ENCODE assay signal across 8 cellular contexts in genomic region chr1:64469614-64469976, GRCh38. TPM values are rescaled to one million over a fixed set of nuclear protein-coding genes. Genes with fewer than 3 reads are reported as not detected.
DNase-seq lines count a peak whose midpoint lies in the region; ATAC-seq and TF ChIP-seq lines count a peak whose summit lies in the region.

No MANE protein-coding gene starts in this region.

- H3K4me3 ChIP-seq in BLaER1 = peak overlapping the region; percentile 94
- peak overlapping the region; percentile 43 to 76 (median 64) for H3K4me3 ChIP-seq in mammary epithelial cell (replicated peaks in 1 of 3; ENCODE audit: insufficient read depth in 1 of 3, low read depth in 2 of 3, low read length in 3 of 3)
- peak overlapping the region; percentile 64 for H3K4me3 ChIP-seq in lung

- H3K79me2 ChIP-seq in mammary epithelial cell (ENCODE audit: insufficient read depth, low read length) = peaks cover 11% of the 10 kb centered on the region

- H3K27ac ChIP-seq in BLaER1 (peak overlapping the region; percentile 91), mammary epithelial cell (ENCODE audit: insufficient read depth, low read depth, low read length) (peak overlapping the region; percentile 38), lung (ENCODE audit: low read depth in 1 of 2, low read length in 1 of 2) (peak overlapping the region in 1 of 2 donors; percentile 86)

- WGBS in mammary epithelial cell (ENCODE audit: low coverage, missing lambda C conversion rate) = 11% methylated on average over 9 of the region's 22 CpGs
- 3 to 4% methylated on average over 21 to 22 of the region's 22 CpGs for WGBS in lung, 2 donors

- in situ Hi-C loops in mammary epithelial cell (cut with MboI; ENCODE audit: low sequenced_read_pairs in 2 of 2) = no loop called here

- ATAC-seq in HG03354 (IDR thresholded peaks at IDR 0.05; ENCODE audit: poor library complexity, severe bottlenecking, unreplicated experiment) (peak; percentile 4), lung (ENCODE audit: insufficient read depth, low FRiP score) (peak; percentile 5), HG02763 (IDR thresholded peaks at IDR 0.05; ENCODE audit: unreplicated experiment) (no peak), HG02885 (IDR thresholded peaks at IDR 0.05; ENCODE audit: poor library complexity, unreplicated experiment) (no peak), HG02678 (IDR thresholded peaks at IDR 0.05; ENCODE audit: unreplicated experiment) (no peak)

- DNase-seq in mammary epithelial cell (peak; percentile 28), lung (ENCODE audit: low spot score) (no peak), DMS 273 (lab: John Stamatoyannopoulos, UW; ENCODE audit: unreplicated experiment) (no peak)

- H3K9ac ChIP-seq in BLaER1 (peak overlapping the region; percentile 93), mammary epithelial cell (ENCODE audit: insufficient read depth, low read length) (peak overlapping the region; percentile 60)

- no peaks in the 10 kb centered on the region for H3K9me3 ChIP-seq in BLaER1
- no peaks in the 10 kb centered on the region for H3K9me3 ChIP-seq in mammary epithelial cell (replicated peaks; ENCODE audit: insufficient read depth, low read length)
- H3K9me3 ChIP-seq in lung (ENCODE audit: control insufficient read depth in 2 of 2, insufficient read depth in 1 of 2, low read length in 1 of 2) = no peaks in the 10 kb centered on the region

- dilution Hi-C loops in mammary epithelial cell (cut with HindIII; ENCODE audit: low sequenced_read_pairs) = no loop called here

- H3K4me1 ChIP-seq in BLaER1 (peaks cover 39% of the 10 kb centered on the region), mammary epithelial cell (ENCODE audit: insufficient read depth, low read length) (peaks cover 9% of the 10 kb centered on the region), lung (ENCODE audit: control insufficient read depth in 2 of 2, insufficient read depth in 2 of 2, low read length in 2 of 2) (peaks cover under 1 to 2% of the 10 kb centered on the region in 2 donors)

- no peaks in the 10 kb centered on the region for H3K27me3 ChIP-seq in BLaER1
- H3K27me3 ChIP-seq in mammary epithelial cell (ENCODE audit: insufficient read depth, low read length) = no peaks in the 10 kb centered on the region
- no peaks in the 10 kb centered on the region for H3K27me3 ChIP-seq in lung (ENCODE audit: control insufficient read depth, insufficient read depth)

- no peaks in the 10 kb centered on the region for H3K36me3 ChIP-seq in BLaER1
- H3K36me3 ChIP-seq in mammary epithelial cell (ENCODE audit: insufficient read depth, low read length) = no peaks in the 10 kb centered on the region
- no peaks in the 10 kb centered on the region for H3K36me3 ChIP-seq in lung (ENCODE audit: control insufficient read depth in 2 of 2, insufficient read depth in 2 of 2, low read length in 2 of 2)

- intact Hi-C loops in mammary epithelial cell (cut with micrococcal nuclease) = no loop called here

- H2AFZ ChIP-seq in mammary epithelial cell (ENCODE audit: low read depth, low read length) = peak overlapping the region; percentile 81

- TF ChIP-seq CTCF in mammary epithelial cell (conservative IDR thresholded peaks at IDR 0.05 in 1 of 2, IDR thresholded peaks at IDR 0.05 in 1 of 2; ENCODE audit: extremely low read depth in 1 of 2, insufficient read depth in 1 of 2, low read depth in 1 of 2, low read length in 2 of 2) (no peak), lung (IDR thresholded peaks at IDR 0.05; ENCODE audit: control extremely low read depth, extremely low read depth) (no peak)

- BruUV-seq in mammary epithelial cell (replicated peaks; lab: Mats Ljungman, UMichigan) = no TSS peak

- CTCF ChIA-PET in mammary epithelial cell (lab: Charles Lee; ENCODE audit: low non-redundant PET) = no interaction called here

- H3K4me2 ChIP-seq in BLaER1 = peak overlapping the region; percentile 86
- H3K4me2 ChIP-seq in mammary epithelial cell (ENCODE audit: insufficient read depth, low read depth, low read length) = peak overlapping the region; percentile 100

- H4K20me1 ChIP-seq in BLaER1 = no peaks in the 10 kb centered on the region
- no peaks in the 10 kb centered on the region for H4K20me1 ChIP-seq in mammary epithelial cell (ENCODE audit: insufficient read depth, low read length)

RNA-seq across cellular contexts. Expression of gene CACHD1, which starts 0.3 kb away (rescaled TPM):
- total RNA-seq in mammary epithelial cell (10 to 100 TPM in 1 of 2 donors, 1 to 10 TPM in 1; 4.6 to 12.0 TPM), lung (10 to 100 TPM; 16.0 to 49.6 TPM)
- polyA plus RNA-seq in mammary epithelial cell (1.7 TPM), lung (1 to 10 TPM; 4.7 to 9.0 TPM)
- polyA minus RNA-seq in mammary epithelial cell = 12.6 TPM

Comparison
In these comparisons a context has a peak if more than half of its experiments do, and no peak if none do; other contexts are left out.
1. ATAC-seq: peak in HG03354 (single experiment) and lung (single experiment); none in HG02763 (single experiment), HG02885 (single experiment) and HG02678 (single experiment).
2. Peak in every context shown above with its lines, with median percentiles within 50 percentile points of each other: H3K4me3 ChIP-seq.